Comparison of ENCODE assay signal across 8 cellular contexts in genomic region chr6:28848756-28849155, GRCh38.
A peak's percentile ranks its signal among the peaks of the same experiment; 100 is the strongest.
DNase-seq lines count a peak whose midpoint lies in the region; ATAC-seq and TF ChIP-seq lines count a peak whose summit lies in the region.
"Not testable (repeated sequence)": the region's sequence is repeated elsewhere in the genome, so short reads cannot be mapped to it uniquely, and the experiment has no call there.

No MANE protein-coding gene starts in this region.

- not testable (repeated sequence) for H3K9me3 Mint-ChIP-seq in CD8-positive, alpha-beta memory T cell; activated CD8-positive, alpha-beta T cell treated with anti-CD3 and anti-CD28 coated beads for 36 hours; activated naive CD4-positive, alpha-beta T cell treated with anti-CD3 and anti-CD28 coated beads for 36 hours

- DNase-seq in CD8-positive, alpha-beta memory T cell: peak in 3 of 5 donors; percentile 24 to 73 (median 63)
- DNase-seq in NOMO-1 (lab: John Stamatoyannopoulos, UW; ENCODE audit: unreplicated experiment in 2 of 2) (peak; percentile 4 to 13), T-helper 9 cell (peak; percentile 21)
- DNase-seq in activated CD8-positive, alpha-beta T cell treated with anti-CD3 and anti-CD28 coated beads for 36 hours: peak; percentile 68
- peak; percentile 64 for DNase-seq in activated naive CD4-positive, alpha-beta T cell treated with anti-CD3 and anti-CD28 coated beads for 36 hours
- DNase-seq in stimulated activated CD8-positive, alpha-beta memory T cell treated with anti-CD3 and anti-CD28 coated beads, Interleukin-12 subunit alpha, Interleukin-12 subunit beta, amount 100 ng/mL, for 4 hours (ENCODE audit: low read depth): peak; percentile 22

- not testable (repeated sequence) for H3K4me3 Mint-ChIP-seq in CD8-positive, alpha-beta memory T cell; activated CD8-positive, alpha-beta T cell treated with anti-CD3 and anti-CD28 coated beads for 36 hours; activated naive CD4-positive, alpha-beta T cell treated with anti-CD3 and anti-CD28 coated beads for 36 hours

- H3K36me3 Mint-ChIP-seq in CD8-positive, alpha-beta memory T cell; activated CD8-positive, alpha-beta T cell treated with anti-CD3 and anti-CD28 coated beads for 36 hours (ENCODE audit: low read depth); activated naive CD4-positive, alpha-beta T cell treated with anti-CD3 and anti-CD28 coated beads for 36 hours (ENCODE audit: low read depth): not testable (repeated sequence)

- ATAC-seq in activated CD8-positive, alpha-beta T cell treated with anti-CD3 and anti-CD28 coated beads for 36 hours: peak; percentile 47

- H3K27me3 ChIP-seq in CD8-positive, alpha-beta memory T cell (ENCODE audit: insufficient read depth, low read length, poor library complexity, severe bottlenecking); iPS-15b (ENCODE audit: control insufficient read depth, insufficient read depth, low read length): not testable (repeated sequence)

- H3K4me3 ChIP-seq in CD8-positive, alpha-beta memory T cell (ENCODE audit: low read length); HEK293 (ENCODE audit: low read depth, low read length): not testable (repeated sequence)
- H3K4me3 ChIP-seq in iPS-15b (ENCODE audit: low read depth, low read length): peak overlapping the region; percentile 72

- not testable (repeated sequence) for H3K27ac ChIP-seq in CD8-positive, alpha-beta memory T cell (ENCODE audit: low read depth, low read length); HEK293 (ENCODE audit: extremely low read depth, low read depth, low read length)

- not testable (repeated sequence) for H3K4me1 ChIP-seq in CD8-positive, alpha-beta memory T cell (ENCODE audit: insufficient read depth, low read length); HEK293 (ENCODE audit: control insufficient read depth, insufficient read depth, low read length); iPS-15b (ENCODE audit: control insufficient read depth, insufficient read depth, low read length)

- H3K9ac ChIP-seq in iPS-15b (ENCODE audit: low read depth, low read length): not testable (repeated sequence)

- CTCF ChIA-PET in CD8-positive, alpha-beta memory T cell (lab: Charles Lee): interaction anchor here (0.8 to 3.3 kb wide), 9 partner anchors 11 to 171 kb away, joined by 3 to 20 read pairs (median 6); no protein-coding TSS in a partner anchor
- CTCF ChIA-PET in HEK293 (lab: Yijun Ruan, JAX): interaction anchor here (0.6 to 1.8 kb wide), 11 partner anchors 8 to 686 kb away, joined by 3 to 8 read pairs (median 4); no protein-coding TSS in a partner anchor
- CTCF ChIA-PET in activated CD8-positive, alpha-beta T cell treated with anti-CD3 and anti-CD28 coated beads for 36 hours (lab: Charles Lee): interaction anchor here (1.5 to 3.8 kb wide), 4 partner anchors 10 to 168 kb away, joined by 4 to 17 read pairs (median 8); partner anchors contain the start of gene TRIM27
- CTCF ChIA-PET in activated naive CD4-positive, alpha-beta T cell treated with anti-CD3 and anti-CD28 coated beads for 36 hours (lab: Charles Lee): interaction anchor here (0.6 to 2.7 kb wide), 12 partner anchors 10 to 168 kb away, joined by 3 to 14 read pairs (median 4); no protein-coding TSS in a partner anchor

- not testable (repeated sequence) for H3K36me3 ChIP-seq in CD8-positive, alpha-beta memory T cell (ENCODE audit: insufficient read depth, low read length); HEK293 (ENCODE audit: control insufficient read depth in 2 of 2, insufficient read depth in 1 of 2, low read length in 2 of 2); iPS-15b (ENCODE audit: control insufficient read depth, insufficient read depth, low read length)

- intact Hi-C loops in activated CD8-positive, alpha-beta T cell treated with anti-CD3 and anti-CD28 coated beads for 36 hours (cut with micrococcal nuclease): not testable (repeated sequence)
- intact Hi-C loops in activated naive CD4-positive, alpha-beta T cell treated with anti-CD3 and anti-CD28 coated beads for 36 hours (cut with micrococcal nuclease): loop anchor here (1.0 kb wide), 1 partner anchor 168 kb away; no protein-coding TSS in a partner anchor

- not testable (repeated sequence) for TF ChIP-seq CTCF in HEK293 (tag by site-specific recombination; IDR thresholded peaks at IDR 0.05)
- peak; percentile 35 for TF ChIP-seq CTCF in activated CD8-positive, alpha-beta T cell treated with anti-CD3 and anti-CD28 coated beads for 36 hours (IDR thresholded peaks at IDR 0.05)

- not testable (repeated sequence) for H3K4me1 Mint-ChIP-seq in CD8-positive, alpha-beta memory T cell; activated CD8-positive, alpha-beta T cell treated with anti-CD3 and anti-CD28 coated beads for 36 hours (ENCODE audit: low read depth); activated naive CD4-positive, alpha-beta T cell treated with anti-CD3 and anti-CD28 coated beads for 36 hours (ENCODE audit: low read depth)

- H3K27ac Mint-ChIP-seq in CD8-positive, alpha-beta memory T cell; activated CD8-positive, alpha-beta T cell treated with anti-CD3 and anti-CD28 coated beads for 36 hours; activated naive CD4-positive, alpha-beta T cell treated with anti-CD3 and anti-CD28 coated beads for 36 hours: not testable (repeated sequence)

- H3K27me3 Mint-ChIP-seq in CD8-positive, alpha-beta memory T cell: peaks cover 17 to 24% of the 10 kb centered on the region in 2 donors
- H3K27me3 Mint-ChIP-seq in activated CD8-positive, alpha-beta T cell treated with anti-CD3 and anti-CD28 coated beads for 36 hours; activated naive CD4-positive, alpha-beta T cell treated with anti-CD3 and anti-CD28 coated beads for 36 hours (ENCODE audit: low read depth): not testable (repeated sequence)

- POLR2A ChIA-PET in CD8-positive, alpha-beta memory T cell (lab: Charles Lee); HEK293 (lab: Yijun Ruan, JAX): not testable (repeated sequence)
- POLR2A ChIA-PET in activated CD8-positive, alpha-beta T cell treated with anti-CD3 and anti-CD28 coated beads for 36 hours (lab: Charles Lee): interaction anchor here (1.5 kb wide), 1 partner anchor 11 kb away, joined by 3 read pairs; no protein-coding TSS in a partner anchor

- H3K9me3 ChIP-seq in CD8-positive, alpha-beta memory T cell (ENCODE audit: low read length); HEK293 (ENCODE audit: control insufficient read depth, insufficient read depth, low read depth, low read length); iPS-15b (ENCODE audit: control insufficient read depth, insufficient read depth, low read length): not testable (repeated sequence)

TF ChIP-seq in HEK293, 187 proteins besides CTCF, POLR2A, EP300 and RAD21:
- TF ChIP-seq ZNF654 (tag by site-specific recombination; IDR thresholded peaks at IDR 0.05; ENCODE audit: low read depth) (peak; percentile 50), ZNF341 (tag by site-specific recombination; IDR thresholded peaks at IDR 0.05; ENCODE audit: low read depth) (peak; percentile 14; the same call in 1 of the 2 replicates)
TF ChIP-seq in HEK293: peak in this region for 2; not testable (repeated sequence) for 185.

Comparison
In these comparisons a context has a peak if more than half of its experiments do, and no peak if none do; other contexts are left out.
1. DNase-seq: peak in every context shown above with its lines; median percentile 68 in activated CD8-positive, alpha-beta T cell treated with anti-CD3 and anti-CD28 coated beads for 36 hours; 64 in activated naive CD4-positive, alpha-beta T cell treated with anti-CD3 and anti-CD28 coated beads for 36 hours; 63 in CD8-positive, alpha-beta memory T cell; 22 in stimulated activated CD8-positive, alpha-beta memory T cell treated with anti-CD3 and anti-CD28 coated beads, Interleukin-12 subunit alpha, Interleukin-12 subunit beta, amount 100 ng/mL, for 4 hours; 21 in T-helper 9 cell; 8 in NOMO-1.